15 cellular contexts compared by ENCODE assay signal in the genomic region with DNA sequence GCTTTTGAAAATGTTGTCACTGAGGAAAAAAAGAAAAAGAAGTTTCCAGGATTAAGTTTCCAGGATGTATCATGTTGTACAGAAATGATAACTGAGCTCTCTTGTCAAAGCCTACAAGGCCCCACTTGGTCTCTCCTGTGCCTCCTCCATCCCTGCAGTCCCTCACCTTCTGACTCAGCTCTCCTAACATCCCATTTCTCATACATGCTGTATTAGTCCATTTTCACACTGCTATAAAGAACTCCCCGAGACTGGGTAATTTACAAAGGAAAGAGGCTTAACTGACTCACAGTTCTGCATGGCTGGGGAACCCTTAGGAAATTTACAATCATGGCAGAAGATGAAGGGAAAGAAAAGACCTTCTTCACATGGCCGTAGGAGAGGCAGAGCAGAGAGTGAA. TPM values are rescaled to one million over a fixed set of nuclear protein-coding genes. Genes with fewer than 3 reads are reported as not detected.
"Had no signal": no experiment of that assay in that cellular context is flagged by ENCODE, and none has a peak within 500 bp of the region (broad histone marks: within the 10 kb centered on the region; RNA-seq: fewer than 3 reads in every experiment).

No MANE protein-coding gene starts in this region.

- FAIRE-seq: pancreas, urothelium cell line had no signal

- H3K36me3 ChIP-seq: colonic mucosa, neural progenitor cell, pancreas, tibial artery had no signal

- H3K9me3 ChIP-seq: colonic mucosa, pancreas, tibial artery had no signal

- H2AFZ ChIP-seq: neural progenitor cell had no signal

- DNase-seq: activated CD4-positive, CD25-positive, alpha-beta regulatory T cell treated with anti-CD3 and anti-CD28 coated beads, Interleukin-2, amount 50 U/mL, for 72 hours; activated naive CD4-positive, alpha-beta T cell treated with anti-CD3 and anti-CD28 coated beads, Interleukin-2, amount 50 U/mL, for 16 hours; activated T-cell treated with anti-CD3 and anti-CD28 coated beads, Interleukin-2, amount 50 U/mL, for 1 hour; colonic mucosa; hippocampal formation; pancreas; stimulated activated CD4-positive, alpha-beta T cell treated with anti-CD3 and anti-CD28 coated beads, Interleukin-15, amount 100 ng/mL, for 24 hours; stimulated activated CD4-positive, alpha-beta T cell treated with anti-CD3 and anti-CD28 coated beads, Interleukin-4, amount 100 ng/mL, for 24 hours; stimulated activated naive CD4-positive, alpha-beta T cell; T-cell; T1000; tibial artery had no signal

- H3K27me3 ChIP-seq: pancreas had no signal

- H3K4me1 ChIP-seq: colonic mucosa, neural progenitor cell had no signal

- ATAC-seq: esophagus mucosa, pancreas, T-cell had no signal

- H3K27ac ChIP-seq: colonic mucosa, neural progenitor cell, pancreas, tibial artery had no signal

- H3K9ac ChIP-seq: neural progenitor cell had no signal

- H3K4me2 ChIP-seq: neural progenitor cell had no signal

- H3K4me3 ChIP-seq: colonic mucosa, neural progenitor cell, pancreas, tibial artery had no signal

RNA-seq across cellular contexts. Expression of a gene that starts 3.8 kb away (rescaled TPM):
- total RNA-seq: T-cell had no signal
